8 cellular contexts compared by ENCODE assay signal in the genomic region with DNA sequence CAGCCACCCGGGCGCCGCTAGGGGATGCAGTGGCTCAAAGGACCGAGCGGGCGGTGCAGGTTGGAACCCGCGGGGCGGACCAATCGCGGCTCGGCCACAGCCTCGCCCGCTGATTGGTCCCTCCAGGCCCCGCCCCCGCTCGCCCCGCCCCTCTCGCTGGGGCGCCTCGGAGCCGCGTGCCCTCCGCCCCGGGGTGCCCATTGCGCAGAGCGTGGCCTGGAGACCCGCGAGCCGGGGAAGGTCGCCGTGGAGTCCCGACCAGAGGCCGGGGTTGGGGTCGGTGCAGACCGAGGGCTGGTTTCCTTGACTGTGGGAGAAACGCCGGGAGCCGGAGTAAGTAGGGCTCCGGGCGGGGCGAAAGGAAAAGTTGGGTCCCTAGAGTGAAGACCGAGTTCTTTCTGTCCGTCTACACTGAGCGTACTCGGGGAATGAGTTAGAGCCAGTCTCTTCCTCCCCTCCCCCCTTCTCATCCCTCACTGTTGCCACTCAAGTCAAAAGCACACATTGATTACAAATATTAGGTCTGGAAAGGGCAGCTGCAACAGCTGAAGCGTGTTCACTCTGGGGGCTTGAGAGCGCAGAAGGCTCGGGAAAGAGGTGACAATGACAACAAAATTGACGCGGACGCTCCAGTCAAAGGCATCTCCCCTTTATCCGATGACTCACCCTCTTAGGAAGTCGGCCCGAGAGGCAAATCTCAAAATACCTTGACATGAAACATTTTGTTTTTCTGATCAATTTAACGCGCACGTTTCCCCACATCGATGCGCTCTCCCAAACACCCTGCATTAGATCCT. TPM values are rescaled to one million over a fixed set of nuclear protein-coding genes. Genes with fewer than 3 reads are reported as not detected.
DNase-seq lines count a peak whose midpoint lies in the region; ATAC-seq and TF ChIP-seq lines count a peak whose summit lies in the region.

No MANE protein-coding gene starts in this region.

- no peaks in the 10 kb centered on the region for H3K36me3 ChIP-seq in neural cell (ENCODE audit: insufficient read depth, low read length)

- no peaks in the 10 kb centered on the region for H3K9me3 Mint-ChIP-seq in activated T-cell treated with anti-CD3 and anti-CD28 coated beads, Interleukin-2, amount 50 U/mL, for 24 hours
- no peaks in the 10 kb centered on the region for H3K9me3 Mint-ChIP-seq in stimulated activated naive CD8-positive, alpha-beta T cell treated with anti-CD3 and anti-CD28 coated beads, Interleukin-15, amount 100 ng/mL, for 72 hours

- H3K9me2 ChIP-seq in neural cell (ENCODE audit: insufficient read depth, low read length), result no peaks in the 10 kb centered on the region

- H3K27me3 Mint-ChIP-seq in activated T-cell treated with anti-CD3 and anti-CD28 coated beads, Interleukin-2, amount 50 U/mL, for 24 hours, result peaks cover 26% of the 10 kb centered on the region
- H3K27me3 Mint-ChIP-seq in stimulated activated naive CD8-positive, alpha-beta T cell treated with anti-CD3 and anti-CD28 coated beads, Interleukin-15, amount 100 ng/mL, for 72 hours, result peaks cover 42% of the 10 kb centered on the region

- DNase-seq in AML-193 (lab: John Stamatoyannopoulos, UW), result peak; percentile 77 to 81
- peak; percentile 70 for DNase-seq in NOMO-1 treated with dmso at 0.1 percent for 144 hours (lab: John Stamatoyannopoulos, UW; ENCODE audit: unreplicated experiment)
- DNase-seq in activated T-cell treated with anti-CD3 and anti-CD28 coated beads, Interleukin-2, amount 50 U/mL, for 24 hours, result peak; percentile 98
- DNase-seq in fibroblast of peridontal ligament (ENCODE audit: extremely low read depth), result peak; percentile 43
- DNase-seq in stimulated activated naive CD8-positive, alpha-beta T cell treated with anti-CD3 and anti-CD28 coated beads, Interleukin-15, amount 100 ng/mL, for 72 hours, result peak; percentile 92 to 93

- peaks cover 38% of the 10 kb centered on the region for H3K36me3 Mint-ChIP-seq in activated T-cell treated with anti-CD3 and anti-CD28 coated beads, Interleukin-2, amount 50 U/mL, for 24 hours (ENCODE audit: low read depth)

- no peaks in the 10 kb centered on the region for H4K20me1 ChIP-seq in neural cell (ENCODE audit: insufficient read depth)

- ATAC-seq in GM19023 (IDR thresholded peaks at IDR 0.05; ENCODE audit: unreplicated experiment), result peak; percentile 66
- ATAC-seq in HG03159 (IDR thresholded peaks at IDR 0.05; ENCODE audit: unreplicated experiment), result peak; percentile 55
- ATAC-seq in stimulated activated naive CD8-positive, alpha-beta T cell treated with anti-CD3 and anti-CD28 coated beads, Interleukin-15, amount 100 ng/mL, for 72 hours, result peak; percentile 60

- TF ChIP-seq RAD21 in neural cell (conservative IDR thresholded peaks at IDR 0.05), result peak; percentile 53

- H3K4me1 Mint-ChIP-seq in activated T-cell treated with anti-CD3 and anti-CD28 coated beads, Interleukin-2, amount 50 U/mL, for 24 hours (ENCODE audit: low read depth), result peaks cover 50% of the 10 kb centered on the region
- peaks cover 60% of the 10 kb centered on the region for H3K4me1 Mint-ChIP-seq in stimulated activated naive CD8-positive, alpha-beta T cell treated with anti-CD3 and anti-CD28 coated beads, Interleukin-15, amount 100 ng/mL, for 72 hours

- H3K9me3 ChIP-seq in neural cell (ENCODE audit: low read length), result no peaks in the 10 kb centered on the region

- H2AFZ ChIP-seq in neural cell (ENCODE audit: low read depth, low read length), result no peak overlapping the region

- H3K79me2 ChIP-seq in neural cell (replicated peaks; ENCODE audit: insufficient read depth, low read length), result no peaks in the 10 kb centered on the region

- peaks cover 99% of the 10 kb centered on the region for H3K27me3 ChIP-seq in neural cell (ENCODE audit: insufficient read depth, low read depth, low read length)

- H3K27ac Mint-ChIP-seq in activated T-cell treated with anti-CD3 and anti-CD28 coated beads, Interleukin-2, amount 50 U/mL, for 24 hours, result peak overlapping the region; percentile 99
- H3K27ac Mint-ChIP-seq in stimulated activated naive CD8-positive, alpha-beta T cell treated with anti-CD3 and anti-CD28 coated beads, Interleukin-15, amount 100 ng/mL, for 72 hours, result peak overlapping the region; percentile 82 to 84

- H3K9ac ChIP-seq in neural cell (ENCODE audit: low read length), result no peak overlapping the region

- TF ChIP-seq EP300 in neural cell (conservative IDR thresholded peaks at IDR 0.05; ENCODE audit: poor library complexity, severe bottlenecking), result no peak

- H3K4me2 ChIP-seq in neural cell (ENCODE audit: low read length), result no peak overlapping the region

- peak overlapping the region; percentile 95 for H3K4me3 Mint-ChIP-seq in activated T-cell treated with anti-CD3 and anti-CD28 coated beads, Interleukin-2, amount 50 U/mL, for 24 hours
- peak overlapping the region; percentile 90 to 96 for H3K4me3 Mint-ChIP-seq in stimulated activated naive CD8-positive, alpha-beta T cell treated with anti-CD3 and anti-CD28 coated beads, Interleukin-15, amount 100 ng/mL, for 72 hours

- no peak for TF ChIP-seq CTCF in neural cell (IDR thresholded peaks at IDR 0.05; ENCODE audit: poor library complexity, severe bottlenecking)

- no peaks in the 10 kb centered on the region for H3F3A ChIP-seq in neural cell (ENCODE audit: insufficient read depth, low read length, poor library complexity, severe bottlenecking)

- no peak overlapping the region for H3K27ac ChIP-seq in neural cell (ENCODE audit: low read length)

- peak overlapping the region; percentile 40 for H3K4me3 ChIP-seq in neural cell (ENCODE audit: low read length)

TF ChIP-seq in neural cell, 6 proteins besides CTCF, POLR2A, EP300 and RAD21:
- TF ChIP-seq EZH2 (IDR thresholded peaks at IDR 0.05; ENCODE audit: borderline replicate concordance, insufficient read depth, low read length, poor library complexity, severe bottlenecking), result peak; percentile 17
- TF ChIP-seq MXI1 (conservative IDR thresholded peaks at IDR 0.05; ENCODE audit: poor library complexity, severe bottlenecking), result no peak
- peak; percentile 42 for TF ChIP-seq POLR2AphosphoS5 (IDR thresholded peaks at IDR 0.05)
- no peak for TF ChIP-seq REST (IDR thresholded peaks at IDR 0.05; ENCODE audit: borderline replicate concordance)
- no peak for TF ChIP-seq TAF1 (IDR thresholded peaks at IDR 0.05; ENCODE audit: low read depth)
- no peak for TF ChIP-seq SMC3 (conservative IDR thresholded peaks at IDR 0.05; ENCODE audit: poor library complexity)
TF ChIP-seq in neural cell: peak in this region for 2.

RNA-seq across cellular contexts. Expression of gene GATA3, which starts 0.8 kb away (rescaled TPM):
- not detected in 2 replicates for polyA plus RNA-seq in neural cell
- polyA minus RNA-seq in neural cell, result not detected in 2 replicates

Comparison
In these comparisons a context has a peak if more than half of its experiments do, and no peak if none do; other contexts are left out.
1. DNase-seq: peak in every context shown above with its lines; median percentile 98 in activated T-cell treated with anti-CD3 and anti-CD28 coated beads, Interleukin-2, amount 50 U/mL, for 24 hours; 92 in stimulated activated naive CD8-positive, alpha-beta T cell treated with anti-CD3 and anti-CD28 coated beads, Interleukin-15, amount 100 ng/mL, for 72 hours; 79 in AML-193; 70 in NOMO-1 treated with dmso at 0.1 percent for 144 hours; 43 in fibroblast of peridontal ligament.